1 cellular context compared by ENCODE assay signal in the genomic region with DNA sequence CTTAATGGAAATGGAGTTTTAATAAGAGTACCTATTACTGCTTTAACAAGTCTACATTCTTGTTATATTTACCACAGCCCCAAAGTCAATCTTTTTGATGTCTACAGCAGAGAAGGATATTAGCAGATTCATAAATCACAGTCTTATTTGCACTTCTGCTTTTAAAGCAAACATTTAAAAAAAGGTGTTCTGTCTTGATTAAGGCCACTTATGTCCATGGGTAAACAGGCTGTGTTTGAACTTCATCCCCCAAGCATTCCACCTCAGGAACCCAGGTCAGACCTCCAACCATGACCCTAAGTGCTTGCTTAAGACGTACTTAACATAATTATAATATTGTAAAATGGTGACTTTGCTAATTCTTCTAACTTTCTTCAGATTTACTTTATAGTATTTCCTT.
TF ChIP-seq lines count a peak whose summit lies in the region.

No MANE protein-coding gene starts in this region.

TF ChIP-seq in HepG2, 621 proteins besides CTCF, POLR2A, EP300 and RAD21 (continued from another document and continues in another):
- TF ChIP-seq RCOR2 (CRISPR knock-in tag; IDR thresholded peaks at IDR 0.05), result peak; percentile 96
- no peak for TF ChIP-seq ARNT (IDR thresholded peaks at IDR 0.05)
- no peak for TF ChIP-seq BORCS8-MEF2B (CRISPR knock-in tag; IDR thresholded peaks at IDR 0.05)
- no peak for TF ChIP-seq SPEN (CRISPR knock-in tag; IDR thresholded peaks at IDR 0.05; ENCODE audit: low read depth)
- TF ChIP-seq NR2F1 (CRISPR knock-in tag; IDR thresholded peaks at IDR 0.05), result peak; percentile 56 to 80; a peak in 3 of 4 replicates
- peak; percentile 84 for TF ChIP-seq TBX2 (CRISPR knock-in tag; IDR thresholded peaks at IDR 0.05; ENCODE audit: borderline replicate concordance)
- TF ChIP-seq, protein P1, sequence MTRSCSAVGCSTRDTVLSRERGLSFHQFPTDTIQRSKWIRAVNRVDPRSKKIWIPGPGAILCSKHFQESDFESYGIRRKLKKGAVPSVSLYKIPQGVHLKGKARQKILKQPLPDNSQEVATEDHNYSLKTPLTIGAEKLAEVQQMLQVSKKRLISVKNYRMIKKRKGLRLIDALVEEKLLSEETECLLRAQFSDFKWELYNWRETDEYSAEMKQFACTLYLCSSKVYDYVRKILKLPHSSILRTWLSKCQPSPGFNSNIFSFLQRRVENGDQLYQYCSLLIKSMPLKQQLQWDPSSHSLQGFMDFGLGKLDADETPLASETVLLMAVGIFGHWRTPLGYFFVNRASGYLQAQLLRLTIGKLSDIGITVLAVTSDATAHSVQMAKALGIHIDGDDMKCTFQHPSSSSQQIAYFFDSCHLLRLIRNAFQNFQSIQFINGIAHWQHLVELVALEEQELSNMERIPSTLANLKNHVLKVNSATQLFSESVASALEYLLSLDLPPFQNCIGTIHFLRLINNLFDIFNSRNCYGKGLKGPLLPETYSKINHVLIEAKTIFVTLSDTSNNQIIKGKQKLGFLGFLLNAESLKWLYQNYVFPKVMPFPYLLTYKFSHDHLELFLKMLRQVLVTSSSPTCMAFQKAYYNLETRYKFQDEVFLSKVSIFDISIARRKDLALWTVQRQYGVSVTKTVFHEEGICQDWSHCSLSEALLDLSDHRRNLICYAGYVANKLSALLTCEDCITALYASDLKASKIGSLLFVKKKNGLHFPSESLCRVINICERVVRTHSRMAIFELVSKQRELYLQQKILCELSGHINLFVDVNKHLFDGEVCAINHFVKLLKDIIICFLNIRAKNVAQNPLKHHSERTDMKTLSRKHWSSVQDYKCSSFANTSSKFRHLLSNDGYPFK (CRISPR knock-in tag; IDR thresholded peaks at IDR 0.05; ENCODE audit: borderline replicate concordance), result no peak
- TF ChIP-seq, protein P2, sequence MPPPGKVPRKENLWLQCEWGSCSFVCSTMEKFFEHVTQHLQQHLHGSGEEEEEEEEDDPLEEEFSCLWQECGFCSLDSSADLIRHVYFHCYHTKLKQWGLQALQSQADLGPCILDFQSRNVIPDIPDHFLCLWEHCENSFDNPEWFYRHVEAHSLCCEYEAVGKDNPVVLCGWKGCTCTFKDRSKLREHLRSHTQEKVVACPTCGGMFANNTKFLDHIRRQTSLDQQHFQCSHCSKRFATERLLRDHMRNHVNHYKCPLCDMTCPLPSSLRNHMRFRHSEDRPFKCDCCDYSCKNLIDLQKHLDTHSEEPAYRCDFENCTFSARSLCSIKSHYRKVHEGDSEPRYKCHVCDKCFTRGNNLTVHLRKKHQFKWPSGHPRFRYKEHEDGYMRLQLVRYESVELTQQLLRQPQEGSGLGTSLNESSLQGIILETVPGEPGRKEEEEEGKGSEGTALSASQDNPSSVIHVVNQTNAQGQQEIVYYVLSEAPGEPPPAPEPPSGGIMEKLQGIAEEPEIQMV (CRISPR knock-in tag; IDR thresholded peaks at IDR 0.05; ENCODE audit: low read depth), result no peak
- no peak for TF ChIP-seq GTF2F1 (IDR thresholded peaks at IDR 0.05; ENCODE audit: low read length)
- peak; percentile 75 for TF ChIP-seq BCL6 (CRISPR knock-in tag; IDR thresholded peaks at IDR 0.05)
- TF ChIP-seq ZNF775 (CRISPR knock-in tag; IDR thresholded peaks at IDR 0.05; ENCODE audit: borderline replicate concordance), result no peak
- TF ChIP-seq KDM5A (IDR thresholded peaks at IDR 0.05; ENCODE audit: borderline replicate concordance, low read length), result no peak
- no peak for TF ChIP-seq SKI (IDR thresholded peaks at IDR 0.05; ENCODE audit: partially characterized antibody)
- no peak for TF ChIP-seq ERF (CRISPR knock-in tag; IDR thresholded peaks at IDR 0.05)
- TF ChIP-seq, protein P3, sequence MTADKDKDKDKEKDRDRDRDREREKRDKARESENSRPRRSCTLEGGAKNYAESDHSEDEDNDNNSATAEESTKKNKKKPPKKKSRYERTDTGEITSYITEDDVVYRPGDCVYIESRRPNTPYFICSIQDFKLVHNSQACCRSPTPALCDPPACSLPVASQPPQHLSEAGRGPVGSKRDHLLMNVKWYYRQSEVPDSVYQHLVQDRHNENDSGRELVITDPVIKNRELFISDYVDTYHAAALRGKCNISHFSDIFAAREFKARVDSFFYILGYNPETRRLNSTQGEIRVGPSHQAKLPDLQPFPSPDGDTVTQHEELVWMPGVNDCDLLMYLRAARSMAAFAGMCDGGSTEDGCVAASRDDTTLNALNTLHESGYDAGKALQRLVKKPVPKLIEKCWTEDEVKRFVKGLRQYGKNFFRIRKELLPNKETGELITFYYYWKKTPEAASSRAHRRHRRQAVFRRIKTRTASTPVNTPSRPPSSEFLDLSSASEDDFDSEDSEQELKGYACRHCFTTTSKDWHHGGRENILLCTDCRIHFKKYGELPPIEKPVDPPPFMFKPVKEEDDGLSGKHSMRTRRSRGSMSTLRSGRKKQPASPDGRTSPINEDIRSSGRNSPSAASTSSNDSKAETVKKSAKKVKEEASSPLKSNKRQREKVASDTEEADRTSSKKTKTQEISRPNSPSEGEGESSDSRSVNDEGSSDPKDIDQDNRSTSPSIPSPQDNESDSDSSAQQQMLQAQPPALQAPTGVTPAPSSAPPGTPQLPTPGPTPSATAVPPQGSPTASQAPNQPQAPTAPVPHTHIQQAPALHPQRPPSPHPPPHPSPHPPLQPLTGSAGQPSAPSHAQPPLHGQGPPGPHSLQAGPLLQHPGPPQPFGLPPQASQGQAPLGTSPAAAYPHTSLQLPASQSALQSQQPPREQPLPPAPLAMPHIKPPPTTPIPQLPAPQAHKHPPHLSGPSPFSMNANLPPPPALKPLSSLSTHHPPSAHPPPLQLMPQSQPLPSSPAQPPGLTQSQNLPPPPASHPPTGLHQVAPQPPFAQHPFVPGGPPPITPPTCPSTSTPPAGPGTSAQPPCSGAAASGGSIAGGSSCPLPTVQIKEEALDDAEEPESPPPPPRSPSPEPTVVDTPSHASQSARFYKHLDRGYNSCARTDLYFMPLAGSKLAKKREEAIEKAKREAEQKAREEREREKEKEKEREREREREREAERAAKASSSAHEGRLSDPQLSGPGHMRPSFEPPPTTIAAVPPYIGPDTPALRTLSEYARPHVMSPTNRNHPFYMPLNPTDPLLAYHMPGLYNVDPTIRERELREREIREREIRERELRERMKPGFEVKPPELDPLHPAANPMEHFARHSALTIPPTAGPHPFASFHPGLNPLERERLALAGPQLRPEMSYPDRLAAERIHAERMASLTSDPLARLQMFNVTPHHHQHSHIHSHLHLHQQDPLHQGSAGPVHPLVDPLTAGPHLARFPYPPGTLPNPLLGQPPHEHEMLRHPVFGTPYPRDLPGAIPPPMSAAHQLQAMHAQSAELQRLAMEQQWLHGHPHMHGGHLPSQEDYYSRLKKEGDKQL (CRISPR knock-in tag; IDR thresholded peaks at IDR 0.05; ENCODE audit: low read depth), result peak; percentile 95
- TF ChIP-seq ZNF605 (CRISPR knock-in tag; IDR thresholded peaks at IDR 0.05), result no peak
- TF ChIP-seq, protein P4, sequence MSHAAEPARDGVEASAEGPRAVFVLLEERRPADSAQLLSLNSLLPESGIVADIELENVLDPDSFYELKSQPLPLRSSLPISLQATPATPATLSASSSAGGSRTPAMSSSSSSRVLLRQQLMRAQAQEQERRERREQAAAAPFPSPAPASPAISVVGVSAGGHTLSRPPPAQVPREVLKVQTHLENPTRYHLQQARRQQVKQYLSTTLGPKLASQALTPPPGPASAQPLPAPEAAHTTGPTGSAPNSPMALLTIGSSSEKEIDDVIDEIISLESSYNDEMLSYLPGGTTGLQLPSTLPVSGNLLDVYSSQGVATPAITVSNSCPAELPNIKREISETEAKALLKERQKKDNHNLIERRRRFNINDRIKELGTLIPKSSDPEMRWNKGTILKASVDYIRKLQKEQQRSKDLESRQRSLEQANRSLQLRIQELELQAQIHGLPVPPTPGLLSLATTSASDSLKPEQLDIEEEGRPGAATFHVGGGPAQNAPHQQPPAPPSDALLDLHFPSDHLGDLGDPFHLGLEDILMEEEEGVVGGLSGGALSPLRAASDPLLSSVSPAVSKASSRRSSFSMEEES (CRISPR knock-in tag; IDR thresholded peaks at IDR 0.05), result 0 out of 2 replicates have a peak, but pooled peaks have one; percentile 27
- 0 out of 2 replicates have a peak, but pooled peaks have one; percentile 27 for TF ChIP-seq SIX4 (CRISPR knock-in tag; IDR thresholded peaks at IDR 0.05)
- peak; percentile 82 for TF ChIP-seq TEAD3 (CRISPR knock-in tag; optimal IDR thresholded peaks at IDR 0.05; ENCODE audit: borderline replicate concordance)
- TF ChIP-seq ETV6 (CRISPR knock-in tag; conservative IDR thresholded peaks at IDR 0.05), result no peak
- no peak for TF ChIP-seq ZNF44 (CRISPR knock-in tag; IDR thresholded peaks at IDR 0.05)
- peak; percentile 96 for TF ChIP-seq FOXA3 (CRISPR knock-in tag; IDR thresholded peaks at IDR 0.05)
- peak; percentile 95 for TF ChIP-seq HDAC2 (CRISPR knock-in tag; IDR thresholded peaks at IDR 0.05)
- TF ChIP-seq CBFB (CRISPR knock-in tag; IDR thresholded peaks at IDR 0.05), result 0 out of 2 replicates have a peak, but pooled peaks have one; percentile 28
- TF ChIP-seq TARDBP (CRISPR knock-in tag; IDR thresholded peaks at IDR 0.05), result peak; percentile 52; the same call in 1 of the 2 replicates
- TF ChIP-seq ZNF678 (CRISPR knock-in tag; IDR thresholded peaks at IDR 0.05), result no peak
- no peak for TF ChIP-seq ZNF383 (CRISPR knock-in tag; IDR thresholded peaks at IDR 0.05; ENCODE audit: borderline replicate concordance)
- no peak for TF ChIP-seq TCF12 (IDR thresholded peaks at IDR 0.05)
- TF ChIP-seq TCF12 (CRISPR knock-in tag; IDR thresholded peaks at IDR 0.05), result no peak
- TF ChIP-seq PRDM10 (CRISPR knock-in tag; IDR thresholded peaks at IDR 0.05; ENCODE audit: low read depth), result no peak
- no peak for TF ChIP-seq KLF15 (CRISPR knock-in tag; IDR thresholded peaks at IDR 0.05; ENCODE audit: borderline replicate concordance)
- TF ChIP-seq NR2F2 (IDR thresholded peaks at IDR 0.05; ENCODE audit: borderline replicate concordance, low read depth), result peak; percentile 96
- no peak for TF ChIP-seq HNF1B (CRISPR knock-in tag; IDR thresholded peaks at IDR 0.05)
- TF ChIP-seq ISL2 (CRISPR knock-in tag; IDR thresholded peaks at IDR 0.05), result peak; percentile 90
- no peak for TF ChIP-seq ELF1 (CRISPR knock-in tag; IDR thresholded peaks at IDR 0.05)
- TF ChIP-seq GATA4 (IDR thresholded peaks at IDR 0.05; ENCODE audit: borderline replicate concordance, low read depth), result peak; percentile 31; the same call in 1 of the 2 replicates
- no peak for TF ChIP-seq ZBTB14 (CRISPR knock-in tag; IDR thresholded peaks at IDR 0.05)
- no peak for TF ChIP-seq EED (CRISPR knock-in tag; IDR thresholded peaks at IDR 0.05)
- no peak for TF ChIP-seq GZF1 (CRISPR knock-in tag; IDR thresholded peaks at IDR 0.05)
- TF ChIP-seq MBD4 (IDR thresholded peaks at IDR 0.05; ENCODE audit: borderline replicate concordance, low read length), result peak; percentile 56; the same call in 1 of the 2 replicates
- no peak for TF ChIP-seq ZNF235 (CRISPR knock-in tag; IDR thresholded peaks at IDR 0.05; ENCODE audit: borderline replicate concordance)
- TF ChIP-seq ZNF296 (CRISPR knock-in tag; conservative IDR thresholded peaks at IDR 0.05), result no peak
- no peak for TF ChIP-seq MAFF (IDR thresholded peaks at IDR 0.05; ENCODE audit: low read depth, low read length)
- no peak for TF ChIP-seq YY1 (IDR thresholded peaks at IDR 0.05; ENCODE audit: insufficient read depth, insufficient replicate concordance, low read depth, low read length)
